7 cellular contexts compared by ENCODE assay signal in genomic region chr15:67097893-67098740, GRCh38. TPM values are rescaled to one million over a fixed set of nuclear protein-coding genes. Genes with fewer than 3 reads are reported as not detected.
DNase-seq lines count a peak whose midpoint lies in the region; ATAC-seq and TF ChIP-seq lines count a peak whose summit lies in the region.

No MANE protein-coding gene starts in this region.

- H3K9ac ChIP-seq in KMS-11, result peak overlapping the region; percentile 54; the same call in 1 of the 2 replicates

- H3K4me1 ChIP-seq in KMS-11 (ENCODE audit: low read depth, poor library complexity, severe bottlenecking), result peaks cover 68% of the 10 kb centered on the region
- H3K4me1 ChIP-seq in left ventricle myocardium inferior, result peaks cover 67% of the 10 kb centered on the region

- peaks cover 13% of the 10 kb centered on the region for H3K4me1 Mint-ChIP-seq in activated T-cell treated with anti-CD3 and anti-CD28 coated beads, Interleukin-2, amount 50 U/mL, for 72 hours (ENCODE audit: low read depth)

- ATAC-seq in activated T-cell treated with anti-CD3 and anti-CD28 coated beads, Interleukin-2, amount 50 U/mL, for 72 hours (replicated peaks in 1 of 2), result no peak
- ATAC-seq in GM19035 (IDR thresholded peaks at IDR 0.05; ENCODE audit: unreplicated experiment), result no peak

- peak overlapping the region; percentile 89 for H3K27ac Mint-ChIP-seq in activated T-cell treated with anti-CD3 and anti-CD28 coated beads, Interleukin-2, amount 50 U/mL, for 72 hours

- H3K4me3 Mint-ChIP-seq in activated T-cell treated with anti-CD3 and anti-CD28 coated beads, Interleukin-2, amount 50 U/mL, for 72 hours, result peak overlapping the region; percentile 83 to 84

- intact Hi-C loops in left ventricle myocardium inferior (cut with micrococcal nuclease), result no loop called here

- H3K4me3 ChIP-seq in KMS-11 (IDR thresholded peaks at IDR 0.05; ENCODE audit: insufficient read depth, low read depth, low read length) (no peak overlapping the region), left ventricle myocardium inferior (peak overlapping the region; percentile 18)

- no peak for TF ChIP-seq CTCF in KMS-11 (conservative IDR thresholded peaks at IDR 0.05; ENCODE audit: low read depth, low read length)
- TF ChIP-seq CTCF in left ventricle myocardium inferior (IDR thresholded peaks at IDR 0.05; ENCODE audit: borderline replicate concordance), result no peak

- H3K36me3 Mint-ChIP-seq in activated T-cell treated with anti-CD3 and anti-CD28 coated beads, Interleukin-2, amount 50 U/mL, for 72 hours (ENCODE audit: insufficient read depth in 2 of 2), result peaks cover 9 to 14% of the 10 kb centered on the region in 2 donors

- H3K27me3 ChIP-seq in KMS-11 (ENCODE audit: insufficient read depth, low read depth) (no peaks in the 10 kb centered on the region), left ventricle myocardium inferior (ENCODE audit: low read depth) (no peaks in the 10 kb centered on the region)

- H3K79me2 ChIP-seq in KMS-11 (ENCODE audit: insufficient read depth, low read depth), result no peaks in the 10 kb centered on the region; the same call in 1 of the 2 replicates

- no peaks in the 10 kb centered on the region for H4K20me1 ChIP-seq in KMS-11 (ENCODE audit: insufficient read depth)

- no peaks in the 10 kb centered on the region for H3K27me3 Mint-ChIP-seq in activated T-cell treated with anti-CD3 and anti-CD28 coated beads, Interleukin-2, amount 50 U/mL, for 72 hours (ENCODE audit: low read depth)

- H3K4me2 ChIP-seq in KMS-11, result peak overlapping the region; percentile 99

- peak overlapping the region; percentile 42; the same call in 1 of the 2 replicates for H2AFZ ChIP-seq in KMS-11 (ENCODE audit: low read depth)

- no peaks in the 10 kb centered on the region for H3K36me3 ChIP-seq in KMS-11 (ENCODE audit: insufficient read depth)
- H3K36me3 ChIP-seq in left ventricle myocardium inferior, result peaks cover 3% of the 10 kb centered on the region

- no peaks in the 10 kb centered on the region for H3K9me3 Mint-ChIP-seq in activated T-cell treated with anti-CD3 and anti-CD28 coated beads, Interleukin-2, amount 50 U/mL, for 72 hours

- H3K27ac ChIP-seq in KMS-11, result peak overlapping the region; percentile 66
- peak overlapping the region; percentile 70 for H3K27ac ChIP-seq in left ventricle myocardium inferior (replicated peaks)

- DNase-seq in activated T-cell treated with anti-CD3 and anti-CD28 coated beads, Interleukin-2, amount 50 U/mL, for 72 hours, result peak; percentile 48 to 54
- DNase-seq in left ventricle myocardium inferior (peak; percentile 41), Ammon's horn (ENCODE audit: low spot score) (no peak)
- peak; percentile 56 for DNase-seq in stimulated activated CD8-positive, alpha-beta memory T cell treated with anti-CD3 and anti-CD28 coated beads, Interleukin-4, amount 100 ng/mL, for 48 hours
- DNase-seq in effector CD4-positive, alpha-beta T cell, result no peak

- no peaks in the 10 kb centered on the region for H3K9me3 ChIP-seq in left ventricle myocardium inferior (replicated peaks)

RNA-seq across cellular contexts. Expression of gene SMAD3, which starts 32.7 kb away (rescaled TPM):
- total RNA-seq in activated T-cell treated with anti-CD3 and anti-CD28 coated beads, Interleukin-2, amount 50 U/mL, for 72 hours, result 10 to 100 TPM; 47.4 to 68.9 TPM
- total RNA-seq in left ventricle myocardium inferior, result 18.8 TPM

Comparison
In these comparisons a context has a peak if more than half of its experiments do, and no peak if none do; other contexts are left out.
1. DNase-seq: peak in activated T-cell treated with anti-CD3 and anti-CD28 coated beads, Interleukin-2, amount 50 U/mL, for 72 hours (2 of 2), left ventricle myocardium inferior (single experiment) and stimulated activated CD8-positive, alpha-beta memory T cell treated with anti-CD3 and anti-CD28 coated beads, Interleukin-4, amount 100 ng/mL, for 48 hours (single experiment); none in effector CD4-positive, alpha-beta T cell (single experiment) and Ammon's horn (single experiment).